ENCODE assay signal across 22 cellular contexts in the genomic region with DNA sequence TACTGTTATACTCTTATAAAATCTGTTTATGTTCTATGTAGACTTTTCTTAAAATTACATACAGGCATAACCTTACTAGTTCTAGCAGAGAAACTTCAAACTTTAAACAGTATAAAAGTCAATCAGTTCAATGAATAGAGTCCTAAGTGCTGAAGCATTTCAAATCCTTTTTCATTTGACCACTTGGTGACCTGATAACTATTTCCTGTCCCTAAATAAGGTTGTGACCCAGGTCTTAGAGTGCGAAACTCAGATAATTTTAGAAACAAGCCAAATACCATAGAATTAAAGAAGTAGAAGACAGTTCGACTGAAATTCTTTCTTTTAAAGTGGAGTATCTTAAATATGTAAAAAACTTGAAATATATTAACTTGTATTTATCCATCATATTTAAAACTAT.
"Had no signal": no experiment of that assay in that cellular context is flagged by ENCODE, and none has a peak within 500 bp of the region (broad histone marks: within the 10 kb centered on the region; RNA-seq: fewer than 3 reads in every experiment).

No MANE protein-coding gene starts in this region.

- DNase-seq: dermis blood vessel endothelial cell; dorsolateral prefrontal cortex; effector CD4-positive, alpha-beta T cell; effector memory CD4-positive, alpha-beta T cell; foreskin keratinocyte; heart left ventricle; hypothalamus; immature natural killer cell; islet precursor cell; kidney; kidney glomerular epithelial cell; left lung; left ventricle myocardium superior; lower lobe of right lung; mesenchymal stem cell; mucosa of descending colon; naive B cell; naive thymus-derived CD8-positive, alpha-beta T cell had no signal

- H3K9me3 ChIP-seq: esophagus muscularis mucosa, gastroesophageal sphincter, heart left ventricle, left lung, lower lobe of right lung, mucosa of descending colon had no signal

- H3K27me3 ChIP-seq: dorsolateral prefrontal cortex, esophagus muscularis mucosa, foreskin keratinocyte, gastroesophageal sphincter, heart left ventricle, hepatocyte, left lung had no signal

- ATAC-seq: foreskin keratinocyte; gastroesophageal sphincter; heart left ventricle; left lung; left ventricle myocardium superior; lower lobe of right lung; mucosa of descending colon; naive thymus-derived CD8-positive, alpha-beta T cell had no signal

- H3K36me3 ChIP-seq: esophagus muscularis mucosa, gastroesophageal sphincter, heart left ventricle, left lung, lower lobe of right lung had no signal

- H3K4me1 ChIP-seq: foreskin keratinocyte, heart left ventricle, left lung, lower lobe of right lung had no signal

- H3K4me3 ChIP-seq: coronary artery, dorsolateral prefrontal cortex, esophagus muscularis mucosa, gastroesophageal sphincter, heart left ventricle, hepatocyte, left lung, lower lobe of right lung, mucosa of descending colon had no signal

- H3K79me2 ChIP-seq: hepatocyte had no signal

- H2AFZ ChIP-seq: hepatocyte had no signal

- H3K27ac ChIP-seq: coronary artery, dorsolateral prefrontal cortex, esophagus muscularis mucosa, foreskin keratinocyte, gastroesophageal sphincter, heart left ventricle, left lung, lower lobe of right lung had no signal

- H3K4me2 ChIP-seq: hepatocyte had no signal
